In genomic region chr10:4801405-4801804, GRCh38 we compare ENCODE assay signal across 32 cellular contexts. TPM values are rescaled to one million over a fixed set of nuclear protein-coding genes. Genes with fewer than 3 reads are reported as not detected.
"Had no signal": no experiment of that assay in that cellular context is flagged by ENCODE, and none has a peak within 500 bp of the region (broad histone marks: within the 10 kb centered on the region; RNA-seq: fewer than 3 reads in every experiment).

No MANE protein-coding gene starts in this region.

- H3K27me3 ChIP-seq: esophagus squamous epithelium, heart right ventricle, right lobe of liver, suprapubic skin, transverse colon, upper lobe of right lung, uterus had no signal

- H3K27ac Mint-ChIP-seq: dendritic cell treated with granulocyte-macrophage colony-stimulating factor and Interleukin-4, amounts not matched to agents 40 ng/mL and 50 ng/mL, for 4 days; immature natural killer cell; mesothelial cell of epicardium; naive B cell; natural killer cell treated with Interleukin-12 subunit alpha and Interleukin-12 subunit beta and Interleukin-15 and Interleukin-18, amount 100 ng/mL, for 72 hours; progenitor cell of endocrine pancreas; stimulated activated naive CD8-positive, alpha-beta T cell treated with anti-CD3 and anti-CD28 coated beads, Interleukin-15, amount 100 ng/mL, for 72 hours had no signal

- H3K27ac ChIP-seq: esophagus squamous epithelium, heart right ventricle, lower lobe of right lung, parathyroid adenoma, right lobe of liver, suprapubic skin, transverse colon, upper lobe of right lung, uterus had no signal

- H3K9ac ChIP-seq: parathyroid adenoma had no signal

- H3K36me3 ChIP-seq: esophagus squamous epithelium, heart right ventricle, lower lobe of right lung, right lobe of liver, suprapubic skin, transverse colon, upper lobe of right lung, uterus had no signal

- H3K4me1 ChIP-seq: esophagus squamous epithelium, heart right ventricle, lower lobe of right lung, parathyroid adenoma, right lobe of liver, suprapubic skin, transverse colon, upper lobe of right lung, uterus had no signal

- H3K9me3 ChIP-seq: esophagus squamous epithelium, heart right ventricle, lower lobe of right lung, mucosa of descending colon, right lobe of liver, suprapubic skin, transverse colon, upper lobe of right lung, uterus had no signal

- ATAC-seq: heart right ventricle; left colon; left ventricle myocardium superior; lower lobe of right lung; mucosa of descending colon; natural killer cell treated with Interleukin-12 subunit alpha and Interleukin-12 subunit beta and Interleukin-15 and Interleukin-18, amount 100 ng/mL, for 72 hours; right lobe of liver; stimulated activated naive CD8-positive, alpha-beta T cell treated with anti-CD3 and anti-CD28 coated beads, Interleukin-15, amount 100 ng/mL, for 72 hours; upper lobe of right lung had no signal

- H3K27me3 Mint-ChIP-seq: progenitor cell of endocrine pancreas had no signal

- H3K4me1 Mint-ChIP-seq: immature natural killer cell; mesothelial cell of epicardium; naive B cell; neural crest cell; stimulated activated naive CD8-positive, alpha-beta T cell treated with anti-CD3 and anti-CD28 coated beads, Interleukin-15, amount 100 ng/mL, for 72 hours had no signal

- H3K36me3 Mint-ChIP-seq: immature natural killer cell; mesothelial cell of epicardium; naive B cell; natural killer cell treated with Interleukin-12 subunit alpha and Interleukin-12 subunit beta and Interleukin-15 and Interleukin-18, amount 100 ng/mL, for 72 hours had no signal

- DNase-seq: effector CD8-positive, alpha-beta T cell; erythroblast; esophagus squamous epithelium; foreskin melanocyte; glutamatergic neuron; heart right ventricle; hippocampal formation; immature natural killer cell; islet precursor cell; kidney glomerular epithelial cell; left colon; left ventricle myocardium superior; lower lobe of right lung; mucosa of descending colon; naive B cell; right lobe of liver; small intestine; stimulated activated CD4-positive, alpha-beta T cell treated with anti-CD3 and anti-CD28 coated beads, Interleukin-1b, Interleukin-23, amount 100 ng/mL, for 48 hours; stimulated activated CD4-positive, alpha-beta T cell treated with anti-CD3 and anti-CD28 coated beads, Interleukin-4, amount 100 ng/mL, for 1 hour; stimulated activated CD8-positive, alpha-beta memory T cell treated with anti-CD3 and anti-CD28 coated beads, Interleukin-4, amount 100 ng/mL, for 48 hours; stimulated activated naive CD4-positive, alpha-beta T cell; stimulated activated naive CD8-positive, alpha-beta T cell treated with anti-CD3 and anti-CD28 coated beads, Interleukin-15, amount 100 ng/mL, for 72 hours; transverse colon; upper lobe of right lung; uterus had no signal

- H3K4me3 Mint-ChIP-seq: dendritic cell treated with granulocyte-macrophage colony-stimulating factor and Interleukin-4, amounts not matched to agents 40 ng/mL and 50 ng/mL, for 4 days; immature natural killer cell; mesothelial cell of epicardium; naive B cell; natural killer cell treated with Interleukin-12 subunit alpha and Interleukin-12 subunit beta and Interleukin-15 and Interleukin-18, amount 100 ng/mL, for 72 hours; neural crest cell; stimulated activated naive CD8-positive, alpha-beta T cell treated with anti-CD3 and anti-CD28 coated beads, Interleukin-15, amount 100 ng/mL, for 72 hours had no signal

- H3K9me3 Mint-ChIP-seq: dendritic cell treated with granulocyte-macrophage colony-stimulating factor and Interleukin-4, amounts not matched to agents 40 ng/mL and 50 ng/mL, for 4 days; immature natural killer cell; mesothelial cell of epicardium; natural killer cell treated with Interleukin-12 subunit alpha and Interleukin-12 subunit beta and Interleukin-15 and Interleukin-18, amount 100 ng/mL, for 72 hours; stimulated activated naive CD8-positive, alpha-beta T cell treated with anti-CD3 and anti-CD28 coated beads, Interleukin-15, amount 100 ng/mL, for 72 hours had no signal

- H3K4me3 ChIP-seq: esophagus squamous epithelium, heart right ventricle, lower lobe of right lung, mucosa of descending colon, right lobe of liver, suprapubic skin, transverse colon, upper lobe of right lung, uterus had no signal

- H2AFZ ChIP-seq: parathyroid adenoma had no signal

RNA-seq across cellular contexts. Expression of gene AKR1E2, which starts 24.6 kb away (rescaled TPM):
- polyA plus RNA-seq: immature natural killer cell had no signal
